In genomic region chr17:78925662-78926555, GRCh38 we compare ENCODE assay signal across 1 cellular context.
TF ChIP-seq lines count a peak whose summit lies in the region.

No MANE protein-coding gene starts in this region.

TF ChIP-seq in HepG2, 621 proteins besides CTCF, POLR2A, EP300 and RAD21 (continued from another document and continues in another):
- TF ChIP-seq ZNF720 (CRISPR knock-in tag; IDR thresholded peaks at IDR 0.05) (0 out of 2 replicates have a peak, but pooled peaks have one; percentile 16), TOPORS (CRISPR knock-in tag; IDR thresholded peaks at IDR 0.05) (no peak), ZKSCAN8 (CRISPR knock-in tag; IDR thresholded peaks at IDR 0.05; ENCODE audit: borderline replicate concordance) (no peak), TBX3 (IDR thresholded peaks at IDR 0.05; ENCODE audit: borderline replicate concordance) (no peak), ZNF407 (CRISPR knock-in tag; IDR thresholded peaks at IDR 0.05; ENCODE audit: not compliant biosample characterization) (no peak), MIER3 (CRISPR knock-in tag; IDR thresholded peaks at IDR 0.05; ENCODE audit: borderline replicate concordance) (no peak), KDM2A (CRISPR knock-in tag; IDR thresholded peaks at IDR 0.05; ENCODE audit: borderline replicate concordance, low read depth) (peak; percentile 25; the same call in 1 of the 2 replicates), HNF4G (IDR thresholded peaks at IDR 0.05; ENCODE audit: borderline replicate concordance, low read depth, low read length) (no peak), HNF4G (CRISPR knock-in tag; IDR thresholded peaks at IDR 0.05; ENCODE audit: borderline replicate concordance, low read depth) (no peak), NR2F1 (CRISPR knock-in tag; IDR thresholded peaks at IDR 0.05) (0 out of 4 replicates have a peak, but pooled peaks of 1 of the 2 experiments have one; percentile 10), MTA3 (CRISPR knock-in tag; IDR thresholded peaks at IDR 0.05) (no peak), ZBTB33 (CRISPR knock-in tag; IDR thresholded peaks at IDR 0.05) (no peak; the same call in 1 of the 2 replicates), ZNF326 (CRISPR knock-in tag; IDR thresholded peaks at IDR 0.05; ENCODE audit: borderline replicate concordance) (no peak), SSRP1 (CRISPR knock-in tag; IDR thresholded peaks at IDR 0.05) (no peak), TFAP4 (IDR thresholded peaks at IDR 0.05; ENCODE audit: borderline replicate concordance, low read depth) (0 out of 2 replicates have a peak, but pooled peaks have one; percentile 31), ZNF574 (CRISPR knock-in tag; IDR thresholded peaks at IDR 0.05) (no peak), KDM5B (CRISPR knock-in tag; IDR thresholded peaks at IDR 0.05; ENCODE audit: borderline replicate concordance) (peak; percentile 33; the same call in 1 of the 2 replicates), ZSCAN31 (CRISPR knock-in tag; IDR thresholded peaks at IDR 0.05; ENCODE audit: low read depth) (no peak), ZMYM3 (CRISPR knock-in tag; IDR thresholded peaks at IDR 0.05) (peak; percentile 31; the same call in 1 of the 2 replicates), GTF3A (CRISPR knock-in tag; conservative IDR thresholded peaks at IDR 0.05) (no peak), MYPOP (CRISPR knock-in tag; IDR thresholded peaks at IDR 0.05) (0 out of 2 replicates have a peak, but pooled peaks have one; percentile 25), LCORL (IDR thresholded peaks at IDR 0.05) (no peak), LCORL (CRISPR knock-in tag; IDR thresholded peaks at IDR 0.05) (peak; percentile 17; the same call in 1 of the 2 replicates), SPEN (CRISPR knock-in tag; IDR thresholded peaks at IDR 0.05; ENCODE audit: low read depth) (0 out of 2 replicates have a peak, but pooled peaks have one; percentile 17), NFE2L1 (CRISPR knock-in tag; IDR thresholded peaks at IDR 0.05; ENCODE audit: borderline replicate concordance) (no peak), E2F1 (CRISPR knock-in tag; IDR thresholded peaks at IDR 0.05) (no peak), CEBPZ (IDR thresholded peaks at IDR 0.05; ENCODE audit: low read length) (no peak), ZNF30 (CRISPR knock-in tag; IDR thresholded peaks at IDR 0.05) (0 out of 2 replicates have a peak, but pooled peaks have one; percentile 29), ZNF570 (CRISPR knock-in tag; IDR thresholded peaks at IDR 0.05; ENCODE audit: borderline replicate concordance) (no peak), SNAI1 (CRISPR knock-in tag; IDR thresholded peaks at IDR 0.05; ENCODE audit: borderline replicate concordance) (0 out of 2 replicates have a peak, but pooled peaks have one; percentile 33), GPN1 (CRISPR knock-in tag; IDR thresholded peaks at IDR 0.05; ENCODE audit: borderline replicate concordance) (no peak), HBP1 (CRISPR knock-in tag; IDR thresholded peaks at IDR 0.05; ENCODE audit: low read depth) (no peak; the same call in 1 of the 2 replicates)
